24 cellular contexts compared by ENCODE assay signal in the genomic region with DNA sequence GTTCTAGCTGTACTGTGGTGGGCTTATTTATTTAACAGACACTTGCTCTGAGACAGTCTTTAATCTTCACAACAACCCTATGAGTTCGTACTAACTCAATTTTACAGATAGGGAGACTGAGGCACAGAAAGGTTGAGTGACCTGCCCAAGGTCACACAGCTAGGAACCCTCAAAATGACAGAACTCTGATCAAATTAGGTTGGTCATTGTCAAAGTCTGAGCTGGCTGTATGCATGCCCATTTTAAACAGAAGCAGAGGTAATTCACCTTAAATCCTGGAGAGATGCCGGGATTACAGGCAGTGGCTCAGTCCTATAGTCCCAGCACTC. TPM values are rescaled to one million over a fixed set of nuclear protein-coding genes. Genes with fewer than 3 reads are reported as not detected.
DNase-seq lines count a peak whose midpoint lies in the region; TF ChIP-seq lines count a peak whose summit lies in the region.
"Had no signal": no experiment of that assay in that cellular context is flagged by ENCODE, and none has a peak within 500 bp of the region (broad histone marks: within the 10 kb centered on the region; RNA-seq: fewer than 3 reads in every experiment).

No MANE protein-coding gene starts in this region.

- peak overlapping the region; percentile 47 for H3K4me2 ChIP-seq in Loucy (ENCODE audit: low read depth, low read length, poor library complexity, severe bottlenecking)

- H3K9me3 Mint-ChIP-seq in activated naive CD4-positive, alpha-beta T cell treated with anti-CD3 and anti-CD28 coated beads, Interleukin-2, amount 50 U/mL, for 24 hours: no peaks in the 10 kb centered on the region
- no peaks in the 10 kb centered on the region for H3K9me3 Mint-ChIP-seq in activated naive CD8-positive, alpha-beta T cell (ENCODE audit: low read depth)
- H3K9me3 Mint-ChIP-seq: effector memory CD8-positive, alpha-beta T cell; natural killer cell had no signal

- peaks cover 77% of the 10 kb centered on the region for H3K4me1 Mint-ChIP-seq in activated naive CD4-positive, alpha-beta T cell treated with anti-CD3 and anti-CD28 coated beads, Interleukin-2, amount 50 U/mL, for 24 hours
- peaks cover 67% of the 10 kb centered on the region for H3K4me1 Mint-ChIP-seq in activated naive CD8-positive, alpha-beta T cell (ENCODE audit: low read depth)

- H3K9me3 ChIP-seq in Loucy (ENCODE audit: insufficient read depth, low read depth, low read length) (no peaks in the 10 kb centered on the region), thymus (ENCODE audit: control insufficient read depth) (no peaks in the 10 kb centered on the region)
- H3K9me3 ChIP-seq: BE2C, SJCRH30 had no signal

- H3K27me3 ChIP-seq in Loucy (ENCODE audit: insufficient read depth, low read length, poor library complexity, severe bottlenecking) (no peaks in the 10 kb centered on the region), thymus (ENCODE audit: control insufficient read depth, insufficient read depth) (no peaks in the 10 kb centered on the region)
- H3K27me3 ChIP-seq: BE2C, SJCRH30 had no signal

- H3K79me2 ChIP-seq in Loucy (ENCODE audit: insufficient read depth, low read length): no peaks in the 10 kb centered on the region

- H3K9me2 ChIP-seq in Loucy (replicated peaks; ENCODE audit: low read depth, low read length): no peaks in the 10 kb centered on the region

- H4K20me1 ChIP-seq in Loucy (ENCODE audit: insufficient read depth, low read length, poor library complexity, severe bottlenecking): no peaks in the 10 kb centered on the region

- no peaks in the 10 kb centered on the region for H3F3A ChIP-seq in Loucy (ENCODE audit: low read depth)

- intact Hi-C loops in posterior vena cava (cut with DNase I): no loop called here

- peak overlapping the region; percentile 15 for H3K4me3 Mint-ChIP-seq in activated naive CD4-positive, alpha-beta T cell treated with anti-CD3 and anti-CD28 coated beads, Interleukin-2, amount 50 U/mL, for 24 hours
- H3K4me3 Mint-ChIP-seq in activated naive CD8-positive, alpha-beta T cell: no peak overlapping the region
- H3K4me3 Mint-ChIP-seq: natural killer cell had no signal

- H3K4me3 ChIP-seq in Loucy (ENCODE audit: low read length, poor library complexity, severe bottlenecking): peak overlapping the region; percentile 9
- H3K4me3 ChIP-seq in thymus (ENCODE audit: low read length): no peak overlapping the region
- H3K4me3 ChIP-seq: coronary artery, lung, SJCRH30 had no signal

- H3K27ac ChIP-seq in thymus (ENCODE audit: low read depth): peak overlapping the region; percentile 93
- H3K27ac ChIP-seq: coronary artery, SJCRH30 had no signal

- WGBS in thymus: 86% methylated on average over 2 of the region's 2 CpGs

- DNase-seq in activated naive CD4-positive, alpha-beta T cell (lab: John Stamatoyannopoulos, UW): no peak
- no peak for DNase-seq in amniotic stem cell (lab: John Stamatoyannopoulos, UW)
- no peak for DNase-seq in posterior vena cava (ENCODE audit: low spot score)
- DNase-seq in EL: no peak
- DNase-seq: BE2C; caudate nucleus; DMS79 treated with DMSO at 0.1 percent for 48 hours; effector memory CD8-positive, alpha-beta T cell; hypothalamus; IMR-90; natural killer cell; NCI-H1092; NCI-H1694; NCI-H446 treated with DMSO at 0.1 percent for 48 hours; NCI-H82; nucleus accumbens; SJCRH30; trophoblast cell had no signal

- H3K36me3 ChIP-seq in Loucy (ENCODE audit: insufficient read depth, low read length) (no peaks in the 10 kb centered on the region), thymus (ENCODE audit: control insufficient read depth, insufficient read depth) (no peaks in the 10 kb centered on the region)
- H3K36me3 ChIP-seq: BE2C, SJCRH30 had no signal

- H3K9ac ChIP-seq in Loucy (ENCODE audit: low read depth, low read length, poor library complexity, severe bottlenecking): peak overlapping the region; percentile 21

- H3K27me3 Mint-ChIP-seq in activated naive CD4-positive, alpha-beta T cell treated with anti-CD3 and anti-CD28 coated beads, Interleukin-2, amount 50 U/mL, for 24 hours: no peaks in the 10 kb centered on the region
- H3K27me3 Mint-ChIP-seq in activated naive CD8-positive, alpha-beta T cell: no peaks in the 10 kb centered on the region
- H3K27me3 Mint-ChIP-seq: effector memory CD8-positive, alpha-beta T cell had no signal

- no peaks in the 10 kb centered on the region for H3K36me3 Mint-ChIP-seq in activated naive CD4-positive, alpha-beta T cell treated with anti-CD3 and anti-CD28 coated beads, Interleukin-2, amount 50 U/mL, for 24 hours
- H3K36me3 Mint-ChIP-seq in activated naive CD8-positive, alpha-beta T cell: peaks cover 2% of the 10 kb centered on the region
- H3K36me3 Mint-ChIP-seq: natural killer cell had no signal

- H3K4me1 ChIP-seq in Loucy (ENCODE audit: insufficient read depth, low read length, poor library complexity, severe bottlenecking): peaks cover 23% of the 10 kb centered on the region
- H3K4me1 ChIP-seq in thymus (ENCODE audit: control insufficient read depth, insufficient read depth, low read length): peaks cover 45% of the 10 kb centered on the region
- H3K4me1 ChIP-seq: BE2C, SJCRH30 had no signal

- H3K27ac Mint-ChIP-seq in activated naive CD4-positive, alpha-beta T cell treated with anti-CD3 and anti-CD28 coated beads, Interleukin-2, amount 50 U/mL, for 24 hours: peak overlapping the region; percentile 98
- H3K27ac Mint-ChIP-seq in activated naive CD8-positive, alpha-beta T cell: peak overlapping the region; percentile 98

- TF ChIP-seq CTCF in Loucy (conservative IDR thresholded peaks at IDR 0.05; ENCODE audit: low read length): no peak

- 0 out of 2 replicates have a peak overlapping the region, but pooled peaks have one; percentile 33 for H2AFZ ChIP-seq in Loucy (ENCODE audit: low read length)

RNA-seq across cellular contexts. Expression of a gene that starts 24.9 kb away (rescaled TPM):
- 239 TPM for polyA plus RNA-seq in thymus
- 10 to 100 TPM in 1 of 2 donors, 1 to 10 TPM in 1; 9.7 to 11.4 TPM for total RNA-seq in posterior vena cava

RNA-seq across cellular contexts. Expression of a gene that starts 35.2 kb away (rescaled TPM):
- polyA plus RNA-seq in thymus: 75.1 TPM
- total RNA-seq in posterior vena cava: 10 to 100 TPM; 22.4 to 24.9 TPM

RNA-seq across cellular contexts. Expression of a gene that starts 59.1 kb away (rescaled TPM):
- polyA plus RNA-seq in thymus: 49.1 TPM
- 10 to 100 TPM; 19.5 to 20.2 TPM for total RNA-seq in posterior vena cava
